In genomic region chr3:17555525-17555924, GRCh38 we compare ENCODE assay signal across 25 cellular contexts.
"Had no signal": no experiment of that assay in that cellular context is flagged by ENCODE, and none has a peak within 500 bp of the region (broad histone marks: within the 10 kb centered on the region; RNA-seq: fewer than 3 reads in every experiment).

No MANE protein-coding gene starts in this region.

- H3K9me3 Mint-ChIP-seq: central memory CD8-positive, alpha-beta T cell; effector memory CD8-positive, alpha-beta T cell; naive thymus-derived CD4-positive, alpha-beta T cell; nephron progenitor cell had no signal

- H3K9me3 ChIP-seq: colonic mucosa, gastrocnemius medialis, lower lobe of right lung, ovary, psoas muscle, spleen, thoracic aorta, tibial nerve, upper lobe of right lung, uterus had no signal

- DNase-seq: colonic mucosa; dermis blood vessel endothelial cell; effector memory CD8-positive, alpha-beta T cell; foreskin fibroblast; gastrocnemius medialis; head of caudate nucleus; left ventricle myocardium superior; lower lobe of right lung; midbrain; naive thymus-derived CD4-positive, alpha-beta T cell; nephron progenitor cell; nucleus accumbens; ovary; posterior cingulate gyrus; psoas muscle; right cardiac atrium; spleen; stimulated activated naive CD4-positive, alpha-beta T cell treated with Interleukin-2 at 50 U/mL for 16 hours; substantia nigra; upper lobe of right lung; uterus had no signal

- H3K27ac Mint-ChIP-seq: effector memory CD8-positive, alpha-beta T cell; nephron progenitor cell had no signal

- H3K36me3 ChIP-seq: colonic mucosa, gastrocnemius medialis, lower lobe of right lung, ovary, thoracic aorta, tibial nerve, upper lobe of right lung, uterus had no signal

- H3K27me3 Mint-ChIP-seq: central memory CD8-positive, alpha-beta T cell; effector memory CD8-positive, alpha-beta T cell; naive thymus-derived CD4-positive, alpha-beta T cell had no signal

- H3K4me3 Mint-ChIP-seq: central memory CD8-positive, alpha-beta T cell; effector memory CD8-positive, alpha-beta T cell; naive thymus-derived CD4-positive, alpha-beta T cell; nephron progenitor cell had no signal

- H3K4me1 Mint-ChIP-seq: central memory CD8-positive, alpha-beta T cell; naive thymus-derived CD4-positive, alpha-beta T cell; nephron progenitor cell had no signal

- H3K4me1 ChIP-seq: colonic mucosa, lower lobe of right lung, upper lobe of right lung, uterus had no signal

- H3K4me3 ChIP-seq: colonic mucosa, gastrocnemius medialis, lower lobe of right lung, ovary, psoas muscle, skin epidermis, spleen, thoracic aorta, tibial nerve, upper lobe of right lung, uterus had no signal

- H3K27me3 ChIP-seq: colonic mucosa, gastrocnemius medialis, ovary, spleen, tibial nerve, upper lobe of right lung, uterus had no signal

- ATAC-seq: effector memory CD8-positive, alpha-beta T cell; gastrocnemius medialis; left ventricle myocardium superior; lower lobe of right lung; naive thymus-derived CD4-positive, alpha-beta T cell; psoas muscle; right cardiac atrium; upper lobe of right lung had no signal

- H3K27ac ChIP-seq: colonic mucosa, gastrocnemius medialis, lower lobe of right lung, ovary, psoas muscle, skin epidermis, spleen, thoracic aorta, tibial nerve, upper lobe of right lung, uterus had no signal
